Comparison of ENCODE assay signal across 8 cellular contexts in the genomic region with DNA sequence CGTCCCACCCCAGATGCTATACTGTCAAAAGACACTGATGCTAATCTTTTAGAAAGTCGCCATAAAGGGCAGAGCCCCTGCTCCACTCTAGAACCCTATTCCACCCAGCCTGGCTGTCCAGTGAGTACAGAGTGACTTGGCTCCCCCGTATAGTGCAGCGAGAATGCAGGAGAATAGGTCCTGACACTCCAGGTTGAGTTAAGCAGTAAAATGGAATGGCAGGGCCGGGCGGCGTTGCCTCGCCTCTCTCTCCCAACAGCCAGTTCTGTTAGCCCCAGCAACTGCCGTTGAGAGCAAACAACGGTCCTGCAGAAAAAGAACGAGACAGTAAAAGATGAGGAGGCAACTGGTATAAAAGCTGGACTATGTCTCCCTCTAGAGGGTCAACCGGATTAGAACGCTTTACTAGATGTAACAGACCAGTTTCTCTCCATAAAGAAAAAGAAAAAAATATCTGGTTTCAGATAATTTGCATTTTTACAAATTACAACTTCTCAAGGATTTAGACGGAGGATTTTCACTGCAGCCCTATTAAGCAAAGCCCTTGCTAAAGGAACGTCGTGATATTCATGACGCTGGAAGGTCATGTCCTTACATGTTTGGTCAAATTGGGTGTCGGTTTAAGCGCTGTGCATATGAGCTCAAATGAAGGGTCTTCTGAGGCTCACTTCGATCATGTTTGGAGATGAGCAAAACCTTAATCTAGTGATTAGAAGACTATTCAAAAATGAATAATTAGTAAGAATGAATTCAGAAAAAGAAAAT.
DNase-seq lines count a peak whose midpoint lies in the region; ATAC-seq, FAIRE-seq and TF ChIP-seq lines count a peak whose summit lies in the region.

No MANE protein-coding gene starts in this region.

- no peaks in the 10 kb centered on the region for H4K20me1 ChIP-seq in HepG2 (ENCODE audit: insufficient read depth, low read length)

- POLR2A ChIA-PET in HepG2 (lab: Yijun Ruan, JAX) = no interaction called here

- WGBS in HepG2 (ENCODE audit: low lambda C conversion rate) = 18% methylated on average over 20 of the region's 20 CpGs

- no peak overlapping the region for H2AFZ ChIP-seq in HepG2 (ENCODE audit: low read length)

- peak overlapping the region; percentile 84 for H3K4me3 ChIP-seq in CD4-positive, CD25-positive, alpha-beta regulatory T cell (ENCODE audit: low read depth, low read length)
- H3K4me3 ChIP-seq in HepG2 (replicated peaks in 1 of 3; ENCODE audit: insufficient read depth in 1 of 3, low read depth in 2 of 3, low read length in 3 of 3) = peak overlapping the region in 2 of 3 experiments; percentile 24 to 25; a peak in 2 of 6 replicates

- no peak for TF ChIP-seq EP300 in HepG2 (IDR thresholded peaks at IDR 0.05; ENCODE audit: low read depth in 2 of 2, low read length in 2 of 2)
- no peak for TF ChIP-seq EP300 in HepG2 (CRISPR knock-in tag; IDR thresholded peaks at IDR 0.05; ENCODE audit: borderline replicate concordance)

- peaks cover 0 to 3% (median 0%) of the 10 kb centered on the region in 7 donors for H3K9me3 Mint-ChIP-seq in CD4-positive, CD25-positive, alpha-beta regulatory T cell

- no peaks in the 10 kb centered on the region for H3K9me3 ChIP-seq in CD4-positive, CD25-positive, alpha-beta regulatory T cell (ENCODE audit: control insufficient read depth in 2 of 2, low read length in 2 of 2)
- H3K9me3 ChIP-seq in HepG2 (ENCODE audit: low read length) = no peaks in the 10 kb centered on the region

- peak; percentile 76 for FAIRE-seq in HepG2 (lab: Jason Lieb, UNC)

- peaks cover 29% of the 10 kb centered on the region for H3K4me1 ChIP-seq in CD4-positive, CD25-positive, alpha-beta regulatory T cell (ENCODE audit: control insufficient read depth, insufficient read depth, low read length, poor library complexity, severe bottlenecking)
- H3K4me1 ChIP-seq in HepG2 (ENCODE audit: insufficient read depth, low read length) = peaks cover 22% of the 10 kb centered on the region

- no peaks in the 10 kb centered on the region for H3K36me3 ChIP-seq in CD4-positive, CD25-positive, alpha-beta regulatory T cell (ENCODE audit: control insufficient read depth, insufficient read depth, low read length)
- no peaks in the 10 kb centered on the region for H3K36me3 ChIP-seq in HepG2 (replicated peaks in 1 of 2; ENCODE audit: control insufficient read depth in 1 of 2, insufficient read depth in 2 of 2, low read length in 2 of 2)

- peaks cover 56% of the 10 kb centered on the region for H3K27me3 Mint-ChIP-seq in CD4-positive, CD25-positive, alpha-beta regulatory T cell

- peak overlapping the region; percentile 16 to 84 (median 62) for H3K27ac Mint-ChIP-seq in CD4-positive, CD25-positive, alpha-beta regulatory T cell

- TF ChIP-seq CTCF in HepG2 (CRISPR knock-in tag; IDR thresholded peaks at IDR 0.05) = peak; percentile 83

- ATAC-seq in CD4-positive, CD25-positive, alpha-beta regulatory T cell (ENCODE audit: low read depth in 2 of 2) = peak; percentile 89 to 90
- ATAC-seq in GM19324 (IDR thresholded peaks at IDR 0.05; ENCODE audit: low FRiP score, unreplicated experiment) (peak; percentile 90), HG03378 (IDR thresholded peaks at IDR 0.05; ENCODE audit: unreplicated experiment) (peak; percentile 98), HepG2 (peak; percentile 98)

- no TSS peak for BruUV-seq in HepG2 (replicated peaks; lab: Mats Ljungman, UMichigan)

- peak; percentile 70 for TF ChIP-seq RAD21 in HepG2 (CRISPR knock-in tag; IDR thresholded peaks at IDR 0.05)

- H3K36me3 Mint-ChIP-seq in CD4-positive, CD25-positive, alpha-beta regulatory T cell = no peaks in the 10 kb centered on the region

- H3K27ac ChIP-seq in CD4-positive, CD25-positive, alpha-beta regulatory T cell (ENCODE audit: insufficient read depth, low read length, poor library complexity, severe bottlenecking) = no peak overlapping the region
- H3K27ac ChIP-seq in HepG2 (ENCODE audit: extremely low read length, insufficient read depth, low read length) = no peak overlapping the region

- peak overlapping the region; percentile 69 to 96 (median 93) for H3K4me3 Mint-ChIP-seq in CD4-positive, CD25-positive, alpha-beta regulatory T cell

- in situ Hi-C loops in HepG2 (cut with HindIII; ENCODE audit: extremely low pct_ligation_motif_present, low pct_unique_long_range_greater_than_20kb) = loop anchor here (10.0 kb wide), 1 partner anchor 1508 kb away; no protein-coding TSS in a partner anchor

- intact Hi-C loops in HepG2 (cut with micrococcal nuclease; ENCODE audit: unreplicated experiment) = loop anchor here (5.0 kb wide), 1 partner anchor 185 kb away; no protein-coding TSS in a partner anchor

- peak overlapping the region; percentile 61 for H3K4me2 ChIP-seq in HepG2 (ENCODE audit: low read depth, low read length)

- peaks cover 0 to 28% (median 19%) of the 10 kb centered on the region in 4 donors for H3K4me1 Mint-ChIP-seq in CD4-positive, CD25-positive, alpha-beta regulatory T cell

- no peaks in the 10 kb centered on the region for H3K79me2 ChIP-seq in HepG2 (ENCODE audit: insufficient read depth, low read length)

- H3K27me3 ChIP-seq in CD4-positive, CD25-positive, alpha-beta regulatory T cell (ENCODE audit: control insufficient read depth, insufficient read depth, low read length) = peaks cover 5% of the 10 kb centered on the region
- peaks cover 1 to 22% of the 10 kb centered on the region in 2 experiments; a peak in 3 of 5 replicates for H3K27me3 ChIP-seq in HepG2 (ENCODE audit: control insufficient read depth in 1 of 2, insufficient read depth in 2 of 2, low read length in 2 of 2)

- TF ChIP-seq POLR2A in HepG2 (IDR thresholded peaks at IDR 0.05; ENCODE audit: insufficient read depth in 1 of 2, low read depth in 2 of 2, low read length in 2 of 2) = no peak

- no peak overlapping the region for H3K9ac ChIP-seq in HepG2 (ENCODE audit: insufficient read depth, low read depth, low read length)

- CTCF ChIA-PET in HepG2 (lab: Yijun Ruan, JAX; ENCODE audit: low intra/inter-chr PET ratio, low total read pairs) = no interaction called here

- DNase-seq in CD4-positive, CD25-positive, alpha-beta regulatory T cell = peak; percentile 36 to 88 (median 82)
- peak; percentile 68 for DNase-seq in NCI-H2227 treated with DMSO at 0.1 percent for 48 hours (lab: John Stamatoyannopoulos, UW)
- peak; percentile 37 for DNase-seq in activated CD4-positive, CD25-positive, alpha-beta regulatory T cell treated with anti-CD3 and anti-CD28 coated beads, Interleukin-2, amount 50 U/mL, for 72 hours
- DNase-seq in dermis microvascular lymphatic vessel endothelial cell (ENCODE audit: low read depth in 2 of 2) = peak; percentile 64 to 81
- peak; percentile 71 for DNase-seq in HepG2 (ENCODE audit: low spot score)
- DNase-seq in stimulated activated CD4-positive, alpha-beta T cell treated with anti-CD3 and anti-CD28 coated beads, Interleukin-4, amount 100 ng/mL, for 1 hour = peak; percentile 20

TF ChIP-seq in HepG2, 621 proteins besides CTCF, POLR2A, EP300 and RAD21 (continues in another document):
- TF ChIP-seq PRMT3 (CRISPR knock-in tag; IDR thresholded peaks at IDR 0.05; ENCODE audit: borderline replicate concordance, low read depth) = no peak
- no peak for TF ChIP-seq ZNF564 (CRISPR knock-in tag; IDR thresholded peaks at IDR 0.05)
- no peak for TF ChIP-seq ZNF660 (CRISPR knock-in tag; IDR thresholded peaks at IDR 0.05; ENCODE audit: borderline replicate concordance, low read depth)
- peak; percentile 43; the same call in 1 of the 2 replicates for TF ChIP-seq TARDBP (CRISPR knock-in tag; IDR thresholded peaks at IDR 0.05)
- TF ChIP-seq, protein P1, sequence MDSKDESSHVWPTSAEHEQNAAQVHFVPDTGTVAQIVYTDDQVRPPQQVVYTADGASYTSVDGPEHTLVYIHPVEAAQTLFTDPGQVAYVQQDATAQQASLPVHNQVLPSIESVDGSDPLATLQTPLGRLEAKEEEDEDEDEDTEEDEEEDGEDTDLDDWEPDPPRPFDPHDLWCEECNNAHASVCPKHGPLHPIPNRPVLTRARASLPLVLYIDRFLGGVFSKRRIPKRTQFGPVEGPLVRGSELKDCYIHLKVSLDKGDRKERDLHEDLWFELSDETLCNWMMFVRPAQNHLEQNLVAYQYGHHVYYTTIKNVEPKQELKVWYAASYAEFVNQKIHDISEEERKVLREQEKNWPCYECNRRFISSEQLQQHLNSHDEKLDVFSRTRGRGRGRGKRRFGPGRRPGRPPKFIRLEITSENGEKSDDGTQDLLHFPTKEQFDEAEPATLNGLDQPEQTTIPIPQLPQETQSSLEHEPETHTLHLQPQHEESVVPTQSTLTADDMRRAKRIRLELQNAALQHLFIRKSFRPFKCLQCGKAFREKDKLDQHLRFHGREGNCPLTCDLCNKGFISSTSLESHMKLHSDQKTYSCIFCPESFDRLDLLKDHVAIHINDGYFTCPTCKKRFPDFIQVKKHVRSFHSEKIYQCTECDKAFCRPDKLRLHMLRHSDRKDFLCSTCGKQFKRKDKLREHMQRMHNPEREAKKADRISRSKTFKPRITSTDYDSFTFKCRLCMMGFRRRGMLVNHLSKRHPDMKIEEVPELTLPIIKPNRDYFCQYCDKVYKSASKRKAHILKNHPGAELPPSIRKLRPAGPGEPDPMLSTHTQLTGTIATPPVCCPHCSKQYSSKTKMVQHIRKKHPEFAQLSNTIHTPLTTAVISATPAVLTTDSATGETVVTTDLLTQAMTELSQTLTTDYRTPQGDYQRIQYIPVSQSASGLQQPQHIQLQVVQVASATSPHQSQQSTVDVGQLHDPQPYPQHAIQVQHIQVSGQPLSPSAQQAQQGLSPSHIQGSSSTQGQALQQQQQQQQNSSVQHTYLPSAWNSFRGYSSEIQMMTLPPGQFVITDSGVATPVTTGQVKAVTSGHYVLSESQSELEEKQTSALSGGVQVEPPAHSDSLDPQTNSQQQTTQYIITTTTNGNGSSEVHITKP (CRISPR knock-in tag; IDR thresholded peaks at IDR 0.05; ENCODE audit: low read depth) = no peak
- TF ChIP-seq NFE2L2 (IDR thresholded peaks at IDR 0.05; ENCODE audit: low read length) = no peak
- TF ChIP-seq HNRNPK (IDR thresholded peaks at IDR 0.05; ENCODE audit: low read depth, low read length, poor library complexity, severe bottlenecking) = no peak
- TF ChIP-seq, protein P2, sequence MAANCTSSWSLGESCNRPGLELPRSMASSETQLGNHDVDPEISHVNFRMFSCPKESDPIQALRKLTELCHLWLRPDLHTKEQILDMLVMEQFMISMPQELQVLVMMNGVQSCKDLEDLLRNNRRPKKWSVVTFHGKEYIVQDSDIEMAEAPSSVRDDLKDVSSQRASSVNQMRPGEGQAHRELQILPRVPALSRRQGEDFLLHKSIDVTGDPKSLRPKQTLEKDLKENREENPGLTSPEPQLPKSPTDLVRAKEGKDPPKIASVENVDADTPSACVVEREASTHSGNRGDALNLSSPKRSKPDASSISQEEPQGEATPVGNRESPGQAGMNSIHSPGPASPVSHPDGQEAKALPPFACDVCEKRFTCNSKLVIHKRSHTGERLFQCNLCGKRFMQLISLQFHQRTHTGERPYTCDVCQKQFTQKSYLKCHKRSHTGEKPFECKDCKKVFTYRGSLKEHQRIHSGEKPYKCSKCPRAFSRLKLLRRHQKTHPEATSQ (CRISPR knock-in tag; IDR thresholded peaks at IDR 0.05; ENCODE audit: borderline replicate concordance) = 0 out of 2 replicates have a peak, but pooled peaks have one; percentile 25

Comparison
In these comparisons a context has a peak if more than half of its experiments do, and no peak if none do; other contexts are left out.
1. DNase-seq: peak in every context shown above with its lines; median percentile 82 in CD4-positive, CD25-positive, alpha-beta regulatory T cell; 72 in dermis microvascular lymphatic vessel endothelial cell; 71 in HepG2; 68 in NCI-H2227 treated with DMSO at 0.1 percent for 48 hours; 37 in activated CD4-positive, CD25-positive, alpha-beta regulatory T cell treated with anti-CD3 and anti-CD28 coated beads, Interleukin-2, amount 50 U/mL, for 72 hours; 20 in stimulated activated CD4-positive, alpha-beta T cell treated with anti-CD3 and anti-CD28 coated beads, Interleukin-4, amount 100 ng/mL, for 1 hour.